In the genomic region with DNA sequence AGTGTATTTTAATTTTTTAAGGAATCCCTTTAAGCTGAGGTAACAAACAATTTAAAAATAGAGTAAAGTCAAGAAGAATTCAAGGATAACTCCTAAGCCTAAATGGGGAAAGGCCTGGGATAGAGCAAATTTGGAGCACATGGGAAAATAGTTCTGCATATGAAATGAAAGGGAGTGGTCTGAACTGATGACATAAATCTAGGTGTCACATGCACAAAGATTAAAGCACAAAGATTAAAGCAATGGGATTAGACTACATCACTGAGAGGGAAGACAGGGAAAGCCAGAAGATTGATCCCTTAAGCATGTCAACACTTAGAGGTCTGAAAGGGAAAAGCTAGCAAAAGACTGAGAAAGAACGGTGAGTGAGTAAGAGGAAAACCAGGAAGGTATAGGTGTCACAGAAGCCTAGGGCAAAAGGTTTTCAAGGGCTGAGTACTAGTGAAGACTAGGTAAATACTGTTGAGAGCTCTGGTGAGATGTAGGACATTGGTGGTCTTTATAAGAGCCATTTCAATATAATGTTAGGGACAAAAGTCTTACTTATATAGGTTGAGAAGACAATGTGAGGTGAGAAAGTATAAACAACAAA, we compare ENCODE assay signal across 17 cellular contexts.
"Had no signal": no experiment of that assay in that cellular context is flagged by ENCODE, and none has a peak within 500 bp of the region (broad histone marks: within the 10 kb centered on the region; RNA-seq: fewer than 3 reads in every experiment).

No MANE protein-coding gene starts in this region.

- H3K4me3 Mint-ChIP-seq: naive thymus-derived CD4-positive, alpha-beta T cell had no signal

- ATAC-seq: gastrocnemius medialis; heart right ventricle; left lobe of liver; naive thymus-derived CD4-positive, alpha-beta T cell; psoas muscle had no signal

- H3K27me3 ChIP-seq: colonic mucosa, gastrocnemius medialis, heart right ventricle, neutrophil, sigmoid colon had no signal

- H3K27me3 Mint-ChIP-seq: naive thymus-derived CD4-positive, alpha-beta T cell had no signal

- H3K27ac ChIP-seq: colonic mucosa, gastrocnemius medialis, heart right ventricle, neutrophil, psoas muscle, sigmoid colon, skin epidermis had no signal

- H3K4me1 ChIP-seq: colonic mucosa, gastrocnemius medialis, heart right ventricle, psoas muscle, sigmoid colon had no signal

- DNase-seq: colonic mucosa; dermis blood vessel endothelial cell; effector CD8-positive, alpha-beta T cell; gastrocnemius medialis; heart right ventricle; hypothalamus; kidney glomerular epithelial cell; mammary epithelial cell; naive thymus-derived CD4-positive, alpha-beta T cell; psoas muscle; retina; sigmoid colon; stimulated activated naive CD4-positive, alpha-beta T cell treated with Interleukin-2 at 50 U/mL for 16 hours; trophoblast cell had no signal
